1 cellular context compared by ENCODE assay signal in the genomic region with DNA sequence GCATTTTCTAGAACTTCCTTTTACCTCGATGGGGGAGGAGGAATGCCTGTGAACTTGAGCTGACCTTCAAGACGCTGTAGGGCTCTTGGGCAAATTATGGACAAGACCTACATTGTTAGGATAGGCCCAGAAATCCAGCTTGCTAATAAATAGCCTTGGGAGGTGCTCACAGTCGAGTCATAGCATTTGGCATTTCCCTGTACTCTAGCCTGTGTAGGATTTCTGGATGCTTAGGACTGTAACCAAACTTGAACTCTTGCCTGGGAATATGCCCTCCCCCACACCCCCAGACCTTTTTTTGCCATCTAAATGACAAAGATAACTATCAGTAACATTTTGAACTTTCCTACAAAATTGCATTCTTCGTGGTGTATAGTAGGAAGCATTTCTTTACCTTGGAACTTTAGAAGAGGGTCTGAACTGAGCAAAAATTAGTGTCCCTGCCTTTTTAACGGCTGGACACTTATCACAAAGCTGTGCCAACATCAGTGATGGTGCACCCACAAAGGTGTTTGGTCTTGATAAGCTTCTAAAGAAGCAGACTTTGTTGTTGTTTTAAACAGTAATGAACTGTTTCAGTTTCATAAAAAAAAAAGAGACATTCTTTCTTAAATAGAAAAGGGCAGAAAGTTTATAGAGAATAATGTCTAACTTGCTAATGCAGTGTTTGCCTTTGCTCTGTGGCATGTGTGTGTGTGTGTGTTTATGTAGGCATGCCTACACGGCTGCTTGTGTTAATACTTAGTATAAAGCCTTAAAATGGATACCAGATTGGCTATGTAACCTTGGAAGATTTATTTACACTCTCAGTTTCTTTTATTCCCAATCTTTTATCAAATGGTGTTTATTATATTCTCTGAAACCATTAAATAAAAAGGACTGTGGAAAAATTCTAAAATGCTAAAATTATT.
A peak's percentile ranks its signal among the peaks of the same experiment; 100 is the strongest.
TF ChIP-seq lines count a peak whose summit lies in the region.

No MANE protein-coding gene starts in this region.

TF ChIP-seq in K562, 482 proteins besides CTCF, POLR2A, EP300 and RAD21 (continued from another document and continues in another):
- TF ChIP-seq ILK (tag; IDR thresholded peaks at IDR 0.05; ENCODE audit: borderline replicate concordance, low read depth): no peak
- TF ChIP-seq RBM39 (optimal IDR thresholded peaks at IDR 0.05; ENCODE audit: low read depth, low read length): no peak
- TF ChIP-seq RBFOX2 (IDR thresholded peaks at IDR 0.05; ENCODE audit: low read depth, low read length): no peak
- TF ChIP-seq CBFB (CRISPR knock-in tag; IDR thresholded peaks at IDR 0.05): no peak
- TF ChIP-seq BRCA1 (IDR thresholded peaks at IDR 0.05): no peak
- TF ChIP-seq BRCA1 (CRISPR knock-in tag; IDR thresholded peaks at IDR 0.05): no peak
- TF ChIP-seq ZNF717 (CRISPR knock-in tag; IDR thresholded peaks at IDR 0.05): no peak
- TF ChIP-seq, protein P1, sequence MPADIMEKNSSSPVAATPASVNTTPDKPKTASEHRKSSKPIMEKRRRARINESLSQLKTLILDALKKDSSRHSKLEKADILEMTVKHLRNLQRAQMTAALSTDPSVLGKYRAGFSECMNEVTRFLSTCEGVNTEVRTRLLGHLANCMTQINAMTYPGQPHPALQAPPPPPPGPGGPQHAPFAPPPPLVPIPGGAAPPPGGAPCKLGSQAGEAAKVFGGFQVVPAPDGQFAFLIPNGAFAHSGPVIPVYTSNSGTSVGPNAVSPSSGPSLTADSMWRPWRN (IDR thresholded peaks at IDR 0.05; ENCODE audit: low read depth): no peak
- no peak for TF ChIP-seq U2AF2 (optimal IDR thresholded peaks at IDR 0.05; ENCODE audit: low read depth, low read length)
- no peak for TF ChIP-seq C11orf30 (IDR thresholded peaks at IDR 0.05; ENCODE audit: low read depth)
- TF ChIP-seq NRF1 (conservative IDR thresholded peaks at IDR 0.05 in 1 of 2, IDR thresholded peaks at IDR 0.05 in 1 of 2): no peak
- TF ChIP-seq SIN3A (IDR thresholded peaks at IDR 0.05; ENCODE audit: borderline replicate concordance in 2 of 2, control insufficient read depth in 1 of 2, low read depth in 2 of 2, low read length in 2 of 2): no peak
- TF ChIP-seq CBX2 (IDR thresholded peaks at IDR 0.05; ENCODE audit: insufficient read depth, low read length, poor library complexity, severe bottlenecking): no peak
- TF ChIP-seq MAFG (tag; conservative IDR thresholded peaks at IDR 0.05): 0 out of 2 replicates have a peak, but pooled peaks have one; percentile 9
- TF ChIP-seq CBX1 (IDR thresholded peaks at IDR 0.05; ENCODE audit: low read depth): no peak
- no peak for TF ChIP-seq RBM34 (IDR thresholded peaks at IDR 0.05; ENCODE audit: borderline replicate concordance, insufficient read depth, low read length)
- no peak for TF ChIP-seq FIP1L1 (IDR thresholded peaks at IDR 0.05; ENCODE audit: low read depth, low read length, poor library complexity, severe bottlenecking)
- no peak for TF ChIP-seq BDP1 (IDR thresholded peaks at IDR 0.05; ENCODE audit: insufficient read depth, insufficient read length)
- TF ChIP-seq ZNF707 (CRISPR knock-in tag; conservative IDR thresholded peaks at IDR 0.05): no peak
- TF ChIP-seq, protein P2, sequence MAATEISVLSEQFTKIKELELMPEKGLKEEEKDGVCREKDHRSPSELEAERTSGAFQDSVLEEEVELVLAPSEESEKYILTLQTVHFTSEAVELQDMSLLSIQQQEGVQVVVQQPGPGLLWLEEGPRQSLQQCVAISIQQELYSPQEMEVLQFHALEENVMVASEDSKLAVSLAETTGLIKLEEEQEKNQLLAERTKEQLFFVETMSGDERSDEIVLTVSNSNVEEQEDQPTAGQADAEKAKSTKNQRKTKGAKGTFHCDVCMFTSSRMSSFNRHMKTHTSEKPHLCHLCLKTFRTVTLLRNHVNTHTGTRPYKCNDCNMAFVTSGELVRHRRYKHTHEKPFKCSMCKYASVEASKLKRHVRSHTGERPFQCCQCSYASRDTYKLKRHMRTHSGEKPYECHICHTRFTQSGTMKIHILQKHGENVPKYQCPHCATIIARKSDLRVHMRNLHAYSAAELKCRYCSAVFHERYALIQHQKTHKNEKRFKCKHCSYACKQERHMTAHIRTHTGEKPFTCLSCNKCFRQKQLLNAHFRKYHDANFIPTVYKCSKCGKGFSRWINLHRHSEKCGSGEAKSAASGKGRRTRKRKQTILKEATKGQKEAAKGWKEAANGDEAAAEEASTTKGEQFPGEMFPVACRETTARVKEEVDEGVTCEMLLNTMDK (IDR thresholded peaks at IDR 0.05; ENCODE audit: borderline replicate concordance, insufficient read depth, low read depth, low read length, poor library complexity, severe bottlenecking): no peak
- no peak for TF ChIP-seq ATF7 (IDR thresholded peaks at IDR 0.05)
- TF ChIP-seq ZNF324 (CRISPR knock-in tag; IDR thresholded peaks at IDR 0.05): no peak
- TF ChIP-seq TFAM (CRISPR knock-in tag; conservative IDR thresholded peaks at IDR 0.05): no peak
- TF ChIP-seq MAFK (IDR thresholded peaks at IDR 0.05; ENCODE audit: low read length): no peak
- no peak for TF ChIP-seq ZNF263 (CRISPR knock-in tag; IDR thresholded peaks at IDR 0.05; ENCODE audit: borderline replicate concordance)
- no peak for TF ChIP-seq ZNF282 (CRISPR knock-in tag; IDR thresholded peaks at IDR 0.05)
- TF ChIP-seq, protein P3, sequence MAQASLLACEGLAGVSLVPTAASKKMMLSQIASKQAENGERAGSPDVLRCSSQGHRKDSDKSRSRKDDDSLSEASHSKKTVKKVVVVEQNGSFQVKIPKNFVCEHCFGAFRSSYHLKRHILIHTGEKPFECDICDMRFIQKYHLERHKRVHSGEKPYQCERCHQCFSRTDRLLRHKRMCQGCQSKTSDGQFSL (CRISPR knock-in tag; IDR thresholded peaks at IDR 0.05): no peak
- TF ChIP-seq, protein P3 (tag; IDR thresholded peaks at IDR 0.05): no peak
- TF ChIP-seq GATA2 (CRISPR knock-in tag; IDR thresholded peaks at IDR 0.05): no peak; the same call in none of the 2 replicates
- TF ChIP-seq, protein P4, sequence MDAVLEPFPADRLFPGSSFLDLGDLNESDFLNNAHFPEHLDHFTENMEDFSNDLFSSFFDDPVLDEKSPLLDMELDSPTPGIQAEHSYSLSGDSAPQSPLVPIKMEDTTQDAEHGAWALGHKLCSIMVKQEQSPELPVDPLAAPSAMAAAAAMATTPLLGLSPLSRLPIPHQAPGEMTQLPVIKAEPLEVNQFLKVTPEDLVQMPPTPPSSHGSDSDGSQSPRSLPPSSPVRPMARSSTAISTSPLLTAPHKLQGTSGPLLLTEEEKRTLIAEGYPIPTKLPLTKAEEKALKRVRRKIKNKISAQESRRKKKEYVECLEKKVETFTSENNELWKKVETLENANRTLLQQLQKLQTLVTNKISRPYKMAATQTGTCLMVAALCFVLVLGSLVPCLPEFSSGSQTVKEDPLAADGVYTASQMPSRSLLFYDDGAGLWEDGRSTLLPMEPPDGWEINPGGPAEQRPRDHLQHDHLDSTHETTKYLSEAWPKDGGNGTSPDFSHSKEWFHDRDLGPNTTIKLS (IDR thresholded peaks at IDR 0.05; ENCODE audit: borderline replicate concordance, low read depth): no peak
- TF ChIP-seq TGIF2 (CRISPR knock-in tag; IDR thresholded peaks at IDR 0.05): no peak
- TF ChIP-seq MTA3 (IDR thresholded peaks at IDR 0.05; ENCODE audit: borderline replicate concordance): peak; percentile 63; the same call in 1 of the 2 replicates
- no peak for TF ChIP-seq ARID2 (IDR thresholded peaks at IDR 0.05)
- no peak for TF ChIP-seq CEBPB (tag; IDR thresholded peaks at IDR 0.05)
- TF ChIP-seq HEY1 (CRISPR knock-in tag; IDR thresholded peaks at IDR 0.05; ENCODE audit: borderline replicate concordance): no peak
- TF ChIP-seq, protein P5, sequence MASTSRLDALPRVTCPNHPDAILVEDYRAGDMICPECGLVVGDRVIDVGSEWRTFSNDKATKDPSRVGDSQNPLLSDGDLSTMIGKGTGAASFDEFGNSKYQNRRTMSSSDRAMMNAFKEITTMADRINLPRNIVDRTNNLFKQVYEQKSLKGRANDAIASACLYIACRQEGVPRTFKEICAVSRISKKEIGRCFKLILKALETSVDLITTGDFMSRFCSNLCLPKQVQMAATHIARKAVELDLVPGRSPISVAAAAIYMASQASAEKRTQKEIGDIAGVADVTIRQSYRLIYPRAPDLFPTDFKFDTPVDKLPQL (IDR thresholded peaks at IDR 0.05; ENCODE audit: extremely low read depth, insufficient read length): no peak
- TF ChIP-seq ZNF507 (tag; conservative IDR thresholded peaks at IDR 0.05): no peak
- no peak for TF ChIP-seq ELF2 (CRISPR knock-in tag; IDR thresholded peaks at IDR 0.05)
- no peak for TF ChIP-seq PHB (CRISPR knock-in tag; IDR thresholded peaks at IDR 0.05)
- TF ChIP-seq, protein P6, sequence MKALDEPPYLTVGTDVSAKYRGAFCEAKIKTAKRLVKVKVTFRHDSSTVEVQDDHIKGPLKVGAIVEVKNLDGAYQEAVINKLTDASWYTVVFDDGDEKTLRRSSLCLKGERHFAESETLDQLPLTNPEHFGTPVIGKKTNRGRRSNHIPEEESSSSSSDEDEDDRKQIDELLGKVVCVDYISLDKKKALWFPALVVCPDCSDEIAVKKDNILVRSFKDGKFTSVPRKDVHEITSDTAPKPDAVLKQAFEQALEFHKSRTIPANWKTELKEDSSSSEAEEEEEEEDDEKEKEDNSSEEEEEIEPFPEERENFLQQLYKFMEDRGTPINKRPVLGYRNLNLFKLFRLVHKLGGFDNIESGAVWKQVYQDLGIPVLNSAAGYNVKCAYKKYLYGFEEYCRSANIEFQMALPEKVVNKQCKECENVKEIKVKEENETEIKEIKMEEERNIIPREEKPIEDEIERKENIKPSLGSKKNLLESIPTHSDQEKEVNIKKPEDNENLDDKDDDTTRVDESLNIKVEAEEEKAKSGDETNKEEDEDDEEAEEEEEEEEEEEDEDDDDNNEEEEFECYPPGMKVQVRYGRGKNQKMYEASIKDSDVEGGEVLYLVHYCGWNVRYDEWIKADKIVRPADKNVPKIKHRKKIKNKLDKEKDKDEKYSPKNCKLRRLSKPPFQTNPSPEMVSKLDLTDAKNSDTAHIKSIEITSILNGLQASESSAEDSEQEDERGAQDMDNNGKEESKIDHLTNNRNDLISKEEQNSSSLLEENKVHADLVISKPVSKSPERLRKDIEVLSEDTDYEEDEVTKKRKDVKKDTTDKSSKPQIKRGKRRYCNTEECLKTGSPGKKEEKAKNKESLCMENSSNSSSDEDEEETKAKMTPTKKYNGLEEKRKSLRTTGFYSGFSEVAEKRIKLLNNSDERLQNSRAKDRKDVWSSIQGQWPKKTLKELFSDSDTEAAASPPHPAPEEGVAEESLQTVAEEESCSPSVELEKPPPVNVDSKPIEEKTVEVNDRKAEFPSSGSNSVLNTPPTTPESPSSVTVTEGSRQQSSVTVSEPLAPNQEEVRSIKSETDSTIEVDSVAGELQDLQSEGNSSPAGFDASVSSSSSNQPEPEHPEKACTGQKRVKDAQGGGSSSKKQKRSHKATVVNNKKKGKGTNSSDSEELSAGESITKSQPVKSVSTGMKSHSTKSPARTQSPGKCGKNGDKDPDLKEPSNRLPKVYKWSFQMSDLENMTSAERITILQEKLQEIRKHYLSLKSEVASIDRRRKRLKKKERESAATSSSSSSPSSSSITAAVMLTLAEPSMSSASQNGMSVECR (CRISPR knock-in tag; IDR thresholded peaks at IDR 0.05): no peak
- TF ChIP-seq ZNF586 (CRISPR knock-in tag; conservative IDR thresholded peaks at IDR 0.05): no peak
- TF ChIP-seq, protein P7, sequence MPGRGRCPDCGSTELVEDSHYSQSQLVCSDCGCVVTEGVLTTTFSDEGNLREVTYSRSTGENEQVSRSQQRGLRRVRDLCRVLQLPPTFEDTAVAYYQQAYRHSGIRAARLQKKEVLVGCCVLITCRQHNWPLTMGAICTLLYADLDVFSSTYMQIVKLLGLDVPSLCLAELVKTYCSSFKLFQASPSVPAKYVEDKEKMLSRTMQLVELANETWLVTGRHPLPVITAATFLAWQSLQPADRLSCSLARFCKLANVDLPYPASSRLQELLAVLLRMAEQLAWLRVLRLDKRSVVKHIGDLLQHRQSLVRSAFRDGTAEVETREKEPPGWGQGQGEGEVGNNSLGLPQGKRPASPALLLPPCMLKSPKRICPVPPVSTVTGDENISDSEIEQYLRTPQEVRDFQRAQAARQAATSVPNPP (IDR thresholded peaks at IDR 0.05; ENCODE audit: borderline replicate concordance, insufficient read depth, insufficient read length): no peak
- peak; percentile 86 for TF ChIP-seq EHMT2 (IDR thresholded peaks at IDR 0.05)
- TF ChIP-seq XRCC5 (IDR thresholded peaks at IDR 0.05; ENCODE audit: low read depth, low read length): no peak
- TF ChIP-seq ZNF174 (CRISPR knock-in tag; IDR thresholded peaks at IDR 0.05): no peak
- TF ChIP-seq ZNF124 (CRISPR knock-in tag; IDR thresholded peaks at IDR 0.05): no peak
- TF ChIP-seq, protein P8, sequence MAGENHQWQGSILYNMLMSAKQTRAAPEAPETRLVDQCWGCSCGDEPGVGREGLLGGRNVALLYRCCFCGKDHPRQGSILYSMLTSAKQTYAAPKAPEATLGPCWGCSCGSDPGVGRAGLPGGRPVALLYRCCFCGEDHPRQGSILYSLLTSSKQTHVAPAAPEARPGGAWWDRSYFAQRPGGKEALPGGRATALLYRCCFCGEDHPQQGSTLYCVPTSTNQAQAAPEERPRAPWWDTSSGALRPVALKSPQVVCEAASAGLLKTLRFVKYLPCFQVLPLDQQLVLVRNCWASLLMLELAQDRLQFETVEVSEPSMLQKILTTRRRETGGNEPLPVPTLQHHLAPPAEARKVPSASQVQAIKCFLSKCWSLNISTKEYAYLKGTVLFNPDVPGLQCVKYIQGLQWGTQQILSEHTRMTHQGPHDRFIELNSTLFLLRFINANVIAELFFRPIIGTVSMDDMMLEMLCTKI (IDR thresholded peaks at IDR 0.05; ENCODE audit: partially characterized antibody): no peak
- TF ChIP-seq, protein P9, sequence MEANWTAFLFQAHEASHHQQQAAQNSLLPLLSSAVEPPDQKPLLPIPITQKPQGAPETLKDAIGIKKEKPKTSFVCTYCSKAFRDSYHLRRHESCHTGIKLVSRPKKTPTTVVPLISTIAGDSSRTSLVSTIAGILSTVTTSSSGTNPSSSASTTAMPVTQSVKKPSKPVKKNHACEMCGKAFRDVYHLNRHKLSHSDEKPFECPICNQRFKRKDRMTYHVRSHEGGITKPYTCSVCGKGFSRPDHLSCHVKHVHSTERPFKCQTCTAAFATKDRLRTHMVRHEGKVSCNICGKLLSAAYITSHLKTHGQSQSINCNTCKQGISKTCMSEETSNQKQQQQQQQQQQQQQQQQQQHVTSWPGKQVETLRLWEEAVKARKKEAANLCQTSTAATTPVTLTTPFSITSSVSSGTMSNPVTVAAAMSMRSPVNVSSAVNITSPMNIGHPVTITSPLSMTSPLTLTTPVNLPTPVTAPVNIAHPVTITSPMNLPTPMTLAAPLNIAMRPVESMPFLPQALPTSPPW (CRISPR knock-in tag; IDR thresholded peaks at IDR 0.05): peak; percentile 49; the same call in 1 of the 2 replicates
- TF ChIP-seq KLF6 (CRISPR knock-in tag; IDR thresholded peaks at IDR 0.05; ENCODE audit: borderline replicate concordance): no peak
- TF ChIP-seq, protein P10, sequence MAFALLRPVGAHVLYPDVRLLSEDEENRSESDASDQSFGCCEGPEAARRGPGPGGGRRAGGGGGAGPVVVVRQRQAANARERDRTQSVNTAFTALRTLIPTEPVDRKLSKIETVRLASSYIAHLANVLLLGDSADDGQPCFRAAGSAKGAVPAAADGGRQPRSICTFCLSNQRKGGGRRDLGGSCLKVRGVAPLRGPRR (CRISPR knock-in tag; IDR thresholded peaks at IDR 0.05): no peak
- no peak for TF ChIP-seq YBX1 (IDR thresholded peaks at IDR 0.05)
